ENCODE assay signal across 1 cellular context in genomic region chr5:171757853-171758535, GRCh38.
A peak's percentile ranks its signal among the peaks of the same experiment; 100 is the strongest.
TF ChIP-seq lines count a peak whose summit lies in the region.

No MANE protein-coding gene starts in this region.

TF ChIP-seq in HCT116, 20 proteins besides CTCF, POLR2A, EP300 and RAD21 (continued from another document):
- no peak for TF ChIP-seq REST (IDR thresholded peaks at IDR 0.05; ENCODE audit: low read depth)
- TF ChIP-seq ZNF274 (IDR thresholded peaks at IDR 0.05; ENCODE audit: low read depth, low read length) = no peak
- no peak for TF ChIP-seq ZFX (IDR thresholded peaks at IDR 0.05)
- no peak for TF ChIP-seq EZH2 (IDR thresholded peaks at IDR 0.05)
- peak; percentile 52 for TF ChIP-seq SP1 (IDR thresholded peaks at IDR 0.05; ENCODE audit: low read depth)
- no peak for TF ChIP-seq EGR1 (IDR thresholded peaks at IDR 0.05; ENCODE audit: low read depth)
- no peak for TF ChIP-seq SIN3A (IDR thresholded peaks at IDR 0.05; ENCODE audit: low read depth)
- TF ChIP-seq CBX3 (IDR thresholded peaks at IDR 0.05; ENCODE audit: low read depth) = peak; percentile 40; the same call in 1 of the 2 replicates
- TF ChIP-seq CEBPB (IDR thresholded peaks at IDR 0.05; ENCODE audit: low read depth) = no peak
